In genomic region chr6:128216917-128217316, GRCh38 we compare ENCODE assay signal across 33 cellular contexts.
"Had no signal": no experiment of that assay in that cellular context is flagged by ENCODE, and none has a peak within 500 bp of the region (broad histone marks: within the 10 kb centered on the region; RNA-seq: fewer than 3 reads in every experiment).

No MANE protein-coding gene starts in this region.

- DNase-seq: activated effector memory CD4-positive, alpha-beta T cell treated with anti-CD3 and anti-CD28 coated beads, Interleukin-2, amount 50 U/mL, for 16 hours; activated effector memory CD4-positive, alpha-beta T cell treated with Interleukin-2 at 50 U/mL for 16 hours; activated gamma-delta T cell; activated gamma-delta T cell treated with Interleukin-2 at 50 U/mL for 16 hours; activated naive CD4-positive, alpha-beta T cell; activated naive CD4-positive, alpha-beta T cell treated with anti-CD3 and anti-CD28 coated beads for 36 hours; activated naive CD4-positive, alpha-beta T cell treated with anti-CD3 and anti-CD28 coated beads, Interleukin-2, amount 10 ng/mL, durations not matched to agents 7 days and 5 days; activated naive CD4-positive, alpha-beta T cell treated with anti-CD3 and anti-CD28 coated beads, Interleukin-2, amount 50 U/mL, for 16 hours; activated naive CD4-positive, alpha-beta T cell treated with Interleukin-2 at 50 U/mL for 16 hours; activated naive CD8-positive, alpha-beta T cell treated with anti-CD3 and anti-CD28 coated beads for 36 hours; activated naive CD8-positive, alpha-beta T cell treated with anti-CD3 and anti-CD28 coated beads, Interleukin-2, amount 10 ng/mL, durations not matched to agents 7 days and 5 days; activated naive CD8-positive, alpha-beta T cell treated with anti-CD3 and anti-CD28 coated beads, Interleukin-2, amount 50 U/mL, for 24 hours; activated T-cell treated with anti-CD3 and anti-CD28 coated beads, Interleukin-2, amount 50 U/mL, for 1 hour; activated T-cell treated with anti-CD3 and anti-CD28 coated beads, Interleukin-2, amount 50 U/mL, for 24 hours; activated T-cell treated with anti-CD3 and anti-CD28 coated beads, Interleukin-2, amount 50 U/mL, for 4 hours; activated T-cell treated with anti-CD3 and anti-CD28 coated beads, Interleukin-2, amount 50 U/mL, for 48 hours; activated T-cell treated with anti-CD3 and anti-CD28 coated beads, Interleukin-2, amount 50 U/mL, for 72 hours; adrenal gland; amniotic stem cell; amygdala; anterior cingulate cortex; aorta; body of pancreas; brain microvascular endothelial cell; caudate nucleus; central memory CD4-positive, alpha-beta T cell; cerebellar nuclear complex had no signal

- H3K27me3 ChIP-seq: adrenal gland, ascending aorta, body of pancreas, brain microvascular endothelial cell, breast epithelium, cardiac muscle cell had no signal

- H3K27ac ChIP-seq: adrenal gland, ascending aorta, body of pancreas, brain microvascular endothelial cell, breast epithelium, cardiac muscle cell had no signal

- H3K36me3 ChIP-seq: adrenal gland, brain microvascular endothelial cell, breast epithelium had no signal

- FAIRE-seq: astrocyte had no signal

- H3K4me3 ChIP-seq: adrenal gland, ascending aorta, body of pancreas, breast epithelium, cardiac muscle cell had no signal

- H3K4me1 ChIP-seq: adrenal gland, ascending aorta, breast epithelium had no signal

- ATAC-seq: activated naive CD4-positive, alpha-beta T cell treated with anti-CD3 and anti-CD28 coated beads, Interleukin-2, amount 50 U/mL, for 72 hours; activated naive CD8-positive, alpha-beta T cell treated with anti-CD3 and anti-CD28 coated beads, Interleukin-2, amount 50 U/mL, for 24 hours; activated T-cell treated with anti-CD3 and anti-CD28 coated beads, Interleukin-2, amount 50 U/mL, for 4 hours; activated T-cell treated with anti-CD3 and anti-CD28 coated beads, Interleukin-2, amount 50 U/mL, for 72 hours; activated T-helper 17 cell treated with anti-CD3 and anti-CD28 coated beads, Interleukin-2, amount 50 U/mL, for 72 hours; body of pancreas had no signal
